ENCODE assay signal across 16 cellular contexts in genomic region chr10:33494000-33494399, GRCh38.
A peak's percentile ranks its signal among the peaks of the same experiment; 100 is the strongest.
DNase-seq lines count a peak whose midpoint lies in the region; ATAC-seq and TF ChIP-seq lines count a peak whose summit lies in the region.
"Had no signal": no experiment of that assay in that cellular context is flagged by ENCODE, and none has a peak within 500 bp of the region (broad histone marks: within the 10 kb centered on the region; RNA-seq: fewer than 3 reads in every experiment).

No MANE protein-coding gene starts in this region.

- TF ChIP-seq CTCF in GM23338 (conservative IDR thresholded peaks at IDR 0.05; ENCODE audit: low read depth in 2 of 2) (no peak), WTC11 (IDR thresholded peaks at IDR 0.05) (no peak), prostate gland (IDR thresholded peaks at IDR 0.05) (no peak)

- intact Hi-C loops in sciatic nerve (cut with DNase I): no loop called here
- intact Hi-C loops in prostate gland (cut with DNase I): loop anchor here (10.0 kb wide), 1 partner anchor 159 kb away; the partner anchor contains the start of gene NRP1

- H3K4me1 ChIP-seq in GM23338 (ENCODE audit: insufficient read depth): no peaks in the 10 kb centered on the region
- H3K4me1 ChIP-seq in prostate gland (replicated peaks): no peaks in the 10 kb centered on the region
- H3K4me1 ChIP-seq: A549, BE2C had no signal

- TF ChIP-seq POLR2A in prostate gland (IDR thresholded peaks at IDR 0.05): no peak

- H3K27me3 Mint-ChIP-seq in GM23338 (ENCODE audit: insufficient read depth, low read depth, poor library complexity) (peaks cover 2% of the 10 kb centered on the region), WTC11 (ENCODE audit: low read depth) (peaks cover 2% of the 10 kb centered on the region)

- no peak overlapping the region for H3K27ac ChIP-seq in GM23338 (ENCODE audit: low read depth)
- H3K27ac ChIP-seq in prostate gland: no peak overlapping the region
- H3K27ac ChIP-seq: A549, C4-2B had no signal

- H3K9me3 ChIP-seq in prostate gland: no peaks in the 10 kb centered on the region
- H3K9me3 ChIP-seq: A549, BE2C had no signal

- no peak for DNase-seq in GM23338 (ENCODE audit: low spot score)
- DNase-seq in WTC11 (ENCODE audit: low spot score): no peak
- DNase-seq in middle frontal gyrus (ENCODE audit: extremely low spot score, low spot score): peak; percentile 20
- no peak for DNase-seq in sciatic nerve (ENCODE audit: low spot score)
- DNase-seq in dedifferentiated amniotic fluid mesenchymal stem cell (ENCODE audit: extremely low spot score): no peak
- DNase-seq in prostate gland (ENCODE audit: low spot score): no peak
- no peak for DNase-seq in central memory CD4-positive, alpha-beta T cell
- no peak for DNase-seq in activated CD4-positive, alpha-beta T cell treated with anti-CD3 and anti-CD28 coated beads for 48 hours
- DNase-seq: BE2C; CD4-positive, alpha-beta memory T cell; DMS79 had no signal

- peaks cover 11% of the 10 kb centered on the region for H3K9me2 ChIP-seq in GM23338 (ENCODE audit: insufficient read depth)

- H3K4me3 Mint-ChIP-seq in GM23338 (no peak overlapping the region), WTC11 (no peak overlapping the region)
- H3K4me3 Mint-ChIP-seq: CD4-positive, alpha-beta memory T cell had no signal

- no peak overlapping the region for H3K4me2 ChIP-seq in GM23338
- H3K4me2 ChIP-seq: A549 had no signal

- no peaks in the 10 kb centered on the region for H4K20me1 ChIP-seq in GM23338 (replicated peaks; ENCODE audit: insufficient read depth)

- H3K27me3 ChIP-seq in GM23338 (ENCODE audit: insufficient read depth) (no peaks in the 10 kb centered on the region), prostate gland (replicated peaks; ENCODE audit: insufficient read depth) (no peaks in the 10 kb centered on the region)
- H3K27me3 ChIP-seq: BE2C had no signal

- CTCF ChIA-PET in WTC11 (lab: Charles Lee): no interaction called here

- H3K79me2 ChIP-seq in GM23338 (replicated peaks; ENCODE audit: insufficient read depth): no peaks in the 10 kb centered on the region

- 0 out of 2 replicates have a peak overlapping the region, but pooled peaks have one; percentile 53 for H2AFZ ChIP-seq in GM23338

- no peaks in the 10 kb centered on the region for H3K36me3 ChIP-seq in GM23338 (ENCODE audit: insufficient read depth)
- H3K36me3 ChIP-seq in prostate gland: no peaks in the 10 kb centered on the region
- H3K36me3 ChIP-seq: BE2C had no signal

- H3K4me1 Mint-ChIP-seq in GM23338: peaks cover 5% of the 10 kb centered on the region
- peaks cover 6% of the 10 kb centered on the region for H3K4me1 Mint-ChIP-seq in WTC11

- 59% methylated on average over 2 of the region's 2 CpGs for WGBS in prostate gland

- no peaks in the 10 kb centered on the region for H3K36me3 Mint-ChIP-seq in GM23338 (ENCODE audit: low read depth)
- H3K36me3 Mint-ChIP-seq in WTC11: no peaks in the 10 kb centered on the region
- H3K36me3 Mint-ChIP-seq: CD4-positive, alpha-beta memory T cell had no signal

- no peak for ATAC-seq in GM23338
- no peak for ATAC-seq in WTC11
- ATAC-seq in sciatic nerve: peak; percentile 27
- ATAC-seq: A549, GM12878, HCT116, HepG2 had no signal

- no peaks in the 10 kb centered on the region for H3F3A ChIP-seq in GM23338 (replicated peaks; ENCODE audit: low read depth)

- H3K4me3 ChIP-seq in GM23338 (no peak overlapping the region), prostate gland (no peak overlapping the region)
- H3K4me3 ChIP-seq: A549, GM12878 had no signal

- H3K9me3 Mint-ChIP-seq in GM23338 (no peaks in the 10 kb centered on the region), WTC11 (no peaks in the 10 kb centered on the region)

- POLR2A ChIA-PET in WTC11 (lab: Charles Lee): no interaction called here

- H3K27ac Mint-ChIP-seq in GM23338 (no peak overlapping the region), WTC11 (peak overlapping the region; percentile 73; the same call in 1 of the 2 replicates)
- H3K27ac Mint-ChIP-seq: CD4-positive, alpha-beta memory T cell had no signal

TF ChIP-seq in GM23338, 12 proteins besides CTCF, POLR2A, EP300 and RAD21 (continues in another document):
- no peak for TF ChIP-seq CREB1 (CRISPR knock-in tag; IDR thresholded peaks at IDR 0.05; ENCODE audit: low read depth)
- TF ChIP-seq EZH2phosphoT487 (IDR thresholded peaks at IDR 0.05; ENCODE audit: unreplicated experiment): no peak
- no peak for TF ChIP-seq JUNB (IDR thresholded peaks at IDR 0.05; ENCODE audit: unreplicated experiment)
- TF ChIP-seq NANOG (IDR thresholded peaks at IDR 0.05; ENCODE audit: borderline replicate concordance): no peak
- no peak for TF ChIP-seq REST (IDR thresholded peaks at IDR 0.05; ENCODE audit: unreplicated experiment)
- TF ChIP-seq ETS1 (IDR thresholded peaks at IDR 0.05): no peak
- TF ChIP-seq POLR2AphosphoS5 (IDR thresholded peaks at IDR 0.05; ENCODE audit: low read depth): no peak

TF ChIP-seq in WTC11, 78 proteins besides CTCF, POLR2A, EP300 and RAD21:
- TF ChIP-seq ZNF317 (CRISPR knock-in tag; IDR thresholded peaks at IDR 0.05; ENCODE audit: borderline replicate concordance, low read depth) (no peak), SP1 (CRISPR knock-in tag; conservative IDR thresholded peaks at IDR 0.05) (no peak), SOX15 (CRISPR knock-in tag; IDR thresholded peaks at IDR 0.05) (no peak), ZNF121 (CRISPR knock-in tag; IDR thresholded peaks at IDR 0.05) (no peak), SMAD4 (CRISPR knock-in tag; IDR thresholded peaks at IDR 0.05) (no peak), MXD4 (CRISPR knock-in tag; IDR thresholded peaks at IDR 0.05; ENCODE audit: borderline replicate concordance) (no peak), E2F1 (CRISPR knock-in tag; IDR thresholded peaks at IDR 0.05) (no peak), HMGXB4 (CRISPR knock-in tag; IDR thresholded peaks at IDR 0.05) (no peak), CREB1 (CRISPR knock-in tag; IDR thresholded peaks at IDR 0.05) (no peak)
TF ChIP-seq in WTC11: peak in this region for 0.
